In genomic region chr2:179939282-179939681, GRCh38 we compare ENCODE assay signal across 19 cellular contexts.
"Had no signal": no experiment of that assay in that cellular context is flagged by ENCODE, and none has a peak within 500 bp of the region (broad histone marks: within the 10 kb centered on the region; RNA-seq: fewer than 3 reads in every experiment).

No MANE protein-coding gene starts in this region.

- H3K27ac ChIP-seq: esophagus muscularis mucosa, left lung, right atrium auricular region, tibial artery had no signal

- H3K4me1 ChIP-seq: esophagus muscularis mucosa, left lung, right atrium auricular region, tibial artery had no signal

- FAIRE-seq: keratinocyte, urothelium cell line had no signal

- DNase-seq: activated CD4-positive, alpha-beta memory T cell treated with anti-CD3 and anti-CD28 coated beads, Interleukin-2, amount 10 ng/mL, durations not matched to agents 7 days and 5 days; activated CD4-positive, alpha-beta T cell treated with anti-CD3 and anti-CD28 coated beads for 48 hours; activated CD4-positive, CD25-positive, alpha-beta regulatory T cell; activated CD8-positive, alpha-beta memory T cell treated with anti-CD3 and anti-CD28 coated beads, Interleukin-2, amount 10 ng/mL, durations not matched to agents 7 days and 5 days; activated naive CD4-positive, alpha-beta T cell; activated naive CD8-positive, alpha-beta T cell treated with anti-CD3 and anti-CD28 coated beads for 36 hours; amniotic stem cell; effector CD8-positive, alpha-beta T cell; left lung; mammary epithelial cell; stimulated activated CD4-positive, alpha-beta T cell treated with anti-CD3 and anti-CD28 coated beads, Interleukin-12 subunit alpha, Interleukin-12 subunit beta, amount 100 ng/mL, for 4 hours; stimulated activated CD4-positive, alpha-beta T cell treated with anti-CD3 and anti-CD28 coated beads, Interleukin-1b, Interleukin-23, amount 100 ng/mL, for 48 hours; stimulated activated naive CD4-positive, alpha-beta T cell treated with Interleukin-2 at 50 U/mL for 16 hours; substantia nigra; tibial artery had no signal

- H3K27me3 ChIP-seq: esophagus muscularis mucosa, left lung, right atrium auricular region, tibial artery had no signal

- H3K36me3 ChIP-seq: right atrium auricular region had no signal

- H3K9me3 ChIP-seq: esophagus muscularis mucosa, left lung, right atrium auricular region, tibial artery had no signal

- H3K4me3 ChIP-seq: esophagus muscularis mucosa, left lung, right atrium auricular region, tibial artery had no signal

- ATAC-seq: activated CD8-positive, alpha-beta memory T cell treated with anti-CD3 and anti-CD28 coated beads, Interleukin-2, amount 10 ng/mL, durations not matched to agents 7 days and 5 days; left lung had no signal
